In the genomic region with DNA sequence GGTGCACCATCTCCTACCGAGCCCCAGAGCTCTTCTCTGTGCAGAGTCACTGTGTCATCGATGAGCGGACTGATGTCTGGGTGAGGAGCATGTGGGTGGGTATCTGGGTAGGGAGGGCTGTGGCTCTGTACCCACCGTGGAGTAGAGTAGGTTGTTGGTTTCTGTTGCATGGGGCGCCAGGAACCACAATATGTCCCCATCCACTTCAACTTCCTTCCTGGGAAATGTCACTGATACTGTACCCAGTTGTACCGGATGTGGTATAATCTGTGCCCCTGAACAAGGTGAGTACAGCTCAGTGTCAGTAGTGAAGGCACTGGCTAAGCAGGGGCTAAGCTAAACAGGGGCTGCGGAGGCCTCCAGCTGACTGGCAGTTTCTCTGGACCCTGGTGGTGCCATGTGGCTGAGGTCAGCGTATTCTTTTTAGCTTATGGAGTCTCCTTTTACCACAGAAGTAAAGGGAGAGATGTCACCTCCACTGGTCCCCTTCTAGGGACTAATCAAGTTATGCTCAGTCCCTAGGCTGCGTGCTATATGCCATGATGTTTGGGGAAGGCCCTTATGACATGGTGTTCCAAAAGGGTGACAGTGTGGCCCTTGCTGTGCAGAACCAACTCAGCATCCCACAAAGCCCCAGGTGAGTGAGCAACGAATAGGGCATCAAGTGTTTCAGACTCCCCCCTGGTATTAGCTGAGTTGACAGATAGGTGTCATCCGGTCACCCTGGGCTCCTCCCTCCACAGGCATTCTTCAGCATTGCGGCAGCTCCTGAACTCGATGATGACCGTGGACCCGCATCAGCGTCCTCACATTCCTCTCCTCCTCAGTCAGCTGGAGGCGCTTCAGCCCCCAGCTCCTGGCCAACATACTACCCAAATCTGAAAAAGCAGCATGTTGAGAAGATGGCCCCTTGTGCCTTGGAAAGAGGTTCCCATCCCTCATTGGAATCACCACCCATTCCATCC, we compare ENCODE assay signal across 9 cellular contexts. TPM values are rescaled to one million over a fixed set of nuclear protein-coding genes. Genes with fewer than 3 reads are reported as not detected.
A peak's percentile ranks its signal among the peaks of the same experiment; 100 is the strongest.
DNase-seq lines count a peak whose midpoint lies in the region; ATAC-seq and TF ChIP-seq lines count a peak whose summit lies in the region.
"Had no signal": no experiment of that assay in that cellular context is flagged by ENCODE, and none has a peak within 500 bp of the region (broad histone marks: within the 10 kb centered on the region; RNA-seq: fewer than 3 reads in every experiment).

No MANE protein-coding gene starts in this region.

- 90% methylated on average over 13 of the region's 17 CpGs for WGBS in esophagus muscularis mucosa

- H3K27ac ChIP-seq in esophagus muscularis mucosa (replicated peaks in 1 of 4), result peak overlapping the region; percentile 79 to 88 (median 84)

- TF ChIP-seq POLR2A in esophagus muscularis mucosa (IDR thresholded peaks at IDR 0.05; ENCODE audit: low read depth), result no peak

- H3K9me3 ChIP-seq in esophagus muscularis mucosa, result no peaks in the 10 kb centered on the region

- no peaks in the 10 kb centered on the region for H3K27me3 ChIP-seq in esophagus muscularis mucosa

- peak; percentile 26 for ATAC-seq in GM21786 (IDR thresholded peaks at IDR 0.05; ENCODE audit: unreplicated experiment)

- H3K4me1 ChIP-seq in esophagus muscularis mucosa, result peaks cover 62 to 84% (median 74%) of the 10 kb centered on the region in 4 donors

- DNase-seq in activated CD4-positive, alpha-beta T cell treated with anti-CD3 and anti-CD28 coated beads, Interleukin-2, amount 50 U/mL, for 1 hour, result peak; percentile 48
- DNase-seq in esophagus muscularis mucosa (ENCODE audit: extremely low spot score) (no peak), mucosa of gallbladder (ENCODE audit: low spot score) (no peak), mesenteric fat pad (ENCODE audit: low spot score) (no peak), NOMO-1 treated with DMSO at 0.1 percent for 48 hours (lab: John Stamatoyannopoulos, UW; ENCODE audit: unreplicated experiment) (no peak), anterior cingulate cortex (lab: John Stamatoyannopoulos, UW) (no peak)
- DNase-seq in stimulated activated CD4-positive, alpha-beta T cell treated with anti-CD3 and anti-CD28 coated beads, Interleukin-4, amount 100 ng/mL, for 4 hours, result peak; percentile 46 to 79

- H3K36me3 ChIP-seq in esophagus muscularis mucosa, result peaks cover 7 to 45% (median 34%) of the 10 kb centered on the region in 4 donors

- TF ChIP-seq CTCF in esophagus muscularis mucosa (IDR thresholded peaks at IDR 0.05), result no peak

- intact Hi-C loops in esophagus muscularis mucosa (cut with DNase I), result loop anchor here (10.0 kb wide), 1 partner anchor 47 kb away; no protein-coding TSS in a partner anchor

- no peak for TF ChIP-seq EP300 in esophagus muscularis mucosa (IDR thresholded peaks at IDR 0.05)

- no peak overlapping the region for H3K4me3 ChIP-seq in esophagus muscularis mucosa

RNA-seq across cellular contexts. Expression of a gene that starts 2.7 kb away (rescaled TPM):
- total RNA-seq in esophagus muscularis mucosa (10 to 100 TPM; 12.8 to 21.6 (median 16.7) TPM), mucosa of gallbladder (27.5 TPM), mesenteric fat pad (16.1 TPM)

RNA-seq across cellular contexts. Expression of a gene that starts 2.7 kb away (rescaled TPM):
- total RNA-seq in esophagus muscularis mucosa (1 to 10 TPM; 3.3 to 6.4 (median 5.6) TPM), mucosa of gallbladder (22.2 TPM), mesenteric fat pad (13.5 TPM)

RNA-seq across cellular contexts. Expression of a gene that starts 5.1 kb away (rescaled TPM):
- not detected for total RNA-seq in esophagus muscularis mucosa
- not detected for total RNA-seq in mucosa of gallbladder
- not detected for total RNA-seq in mesenteric fat pad
- total RNA-seq: lung microvascular endothelial cell had no signal

RNA-seq across cellular contexts. Expression of a gene that starts 5.8 kb away (rescaled TPM):
- total RNA-seq in esophagus muscularis mucosa (100 to 1,000 TPM in 1 of 4 donors, 10 to 100 TPM in 3; 44.2 to 132 (median 74.4) TPM), mucosa of gallbladder (40.6 TPM), mesenteric fat pad (21.7 TPM)

RNA-seq across cellular contexts. Expression of a gene that starts 18.4 kb away (rescaled TPM):
- total RNA-seq in esophagus muscularis mucosa (10 to 100 TPM; 20.4 to 34.1 (median 27.6) TPM), mucosa of gallbladder (74.4 TPM), mesenteric fat pad (15.9 TPM)

Comparison
In these comparisons a context has a peak if more than half of its experiments do, and no peak if none do; other contexts are left out.
1. DNase-seq: peak in activated CD4-positive, alpha-beta T cell treated with anti-CD3 and anti-CD28 coated beads, Interleukin-2, amount 50 U/mL, for 1 hour (single experiment) and stimulated activated CD4-positive, alpha-beta T cell treated with anti-CD3 and anti-CD28 coated beads, Interleukin-4, amount 100 ng/mL, for 4 hours (2 of 2); none in esophagus muscularis mucosa (single experiment), mucosa of gallbladder (single experiment), mesenteric fat pad (single experiment), NOMO-1 treated with DMSO at 0.1 percent for 48 hours (single experiment) and anterior cingulate cortex (0 of 58).